In the genomic region with DNA sequence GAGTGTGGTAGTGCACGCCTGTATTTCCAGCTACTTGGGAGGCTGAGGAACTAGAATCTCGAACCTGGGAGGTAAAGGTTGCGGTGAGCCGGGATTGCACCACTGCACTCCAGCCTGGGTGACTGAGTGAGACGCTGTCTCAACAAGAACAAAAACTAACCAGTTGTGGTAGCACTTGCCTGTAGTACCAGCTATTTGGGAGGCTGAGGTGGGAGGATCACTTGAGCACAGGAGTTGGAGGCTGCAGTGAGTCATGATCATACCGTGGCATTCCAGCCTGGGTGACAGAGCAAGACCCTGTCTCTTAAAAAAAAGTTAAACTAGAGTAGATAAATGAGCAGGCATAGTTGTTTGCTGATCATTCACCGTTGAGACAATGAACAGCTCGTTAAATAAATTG, we compare ENCODE assay signal across 20 cellular contexts.
"Had no signal": no experiment of that assay in that cellular context is flagged by ENCODE, and none has a peak within 500 bp of the region (broad histone marks: within the 10 kb centered on the region; RNA-seq: fewer than 3 reads in every experiment).

No MANE protein-coding gene starts in this region.

- H3K36me3 ChIP-seq: ovary had no signal

- H3K27me3 ChIP-seq: foreskin keratinocyte, hepatocyte, neural progenitor cell, ovary had no signal

- H2AFZ ChIP-seq: hepatocyte, neural progenitor cell had no signal

- DNase-seq: effector memory CD8-positive, alpha-beta T cell; foreskin keratinocyte; head of caudate nucleus; left colon; left ventricle myocardium superior; mesenchymal stem cell; midbrain; nucleus accumbens; ovary; right cardiac atrium; stimulated activated CD4-positive, alpha-beta T cell treated with anti-CD3 and anti-CD28 coated beads, Interleukin-2, amount 100 ng/mL, for 48 hours; stimulated activated naive CD4-positive, alpha-beta T cell treated with Interleukin-2 at 50 U/mL for 16 hours had no signal

- H3K36me3 Mint-ChIP-seq: natural killer cell treated with Interleukin-12 subunit alpha and Interleukin-12 subunit beta and Interleukin-15 and Interleukin-18, amount 100 ng/mL, for 72 hours had no signal

- H3K27me3 Mint-ChIP-seq: dendritic cell treated with granulocyte-macrophage colony-stimulating factor and Interleukin-4, amounts not matched to agents 40 ng/mL and 50 ng/mL, for 4 days; effector memory CD8-positive, alpha-beta T cell; natural killer cell treated with Interleukin-12 subunit alpha and Interleukin-12 subunit beta and Interleukin-15 and Interleukin-18, amount 100 ng/mL, for 72 hours; type B pancreatic cell had no signal

- FAIRE-seq: urothelium cell line had no signal

- H3K9me3 ChIP-seq: ovary had no signal

- H3K27ac Mint-ChIP-seq: dendritic cell treated with granulocyte-macrophage colony-stimulating factor and Interleukin-4, amounts not matched to agents 40 ng/mL and 50 ng/mL, for 4 days; effector memory CD8-positive, alpha-beta T cell; natural killer cell treated with Interleukin-12 subunit alpha and Interleukin-12 subunit beta and Interleukin-15 and Interleukin-18, amount 100 ng/mL, for 72 hours; type B pancreatic cell had no signal

- H3K9me3 Mint-ChIP-seq: dendritic cell treated with granulocyte-macrophage colony-stimulating factor and Interleukin-4, amounts not matched to agents 40 ng/mL and 50 ng/mL, for 4 days; effector memory CD8-positive, alpha-beta T cell; natural killer cell treated with Interleukin-12 subunit alpha and Interleukin-12 subunit beta and Interleukin-15 and Interleukin-18, amount 100 ng/mL, for 72 hours; neural progenitor cell; type B pancreatic cell had no signal

- H3K4me3 ChIP-seq: hepatocyte, lung, neural progenitor cell, ovary, smooth muscle cell had no signal

- H3K9ac ChIP-seq: neural progenitor cell had no signal

- H3K4me3 Mint-ChIP-seq: dendritic cell treated with granulocyte-macrophage colony-stimulating factor and Interleukin-4, amounts not matched to agents 40 ng/mL and 50 ng/mL, for 4 days; natural killer cell treated with Interleukin-12 subunit alpha and Interleukin-12 subunit beta and Interleukin-15 and Interleukin-18, amount 100 ng/mL, for 72 hours; neural progenitor cell; type B pancreatic cell had no signal

- H3K4me2 ChIP-seq: hepatocyte, neural progenitor cell, smooth muscle cell had no signal

- ATAC-seq: effector memory CD8-positive, alpha-beta T cell; foreskin keratinocyte; left colon; left ventricle myocardium superior; natural killer cell treated with Interleukin-12 subunit alpha and Interleukin-12 subunit beta and Interleukin-15 and Interleukin-18, amount 100 ng/mL, for 72 hours; right cardiac atrium had no signal

- H3K27ac ChIP-seq: foreskin keratinocyte, hepatocyte, neural progenitor cell, ovary had no signal
